Comparison of ENCODE assay signal across 16 cellular contexts in genomic region chr15:68183886-68184285, GRCh38. TPM values are rescaled to one million over a fixed set of nuclear protein-coding genes. Genes with fewer than 3 reads are reported as not detected.
DNase-seq lines count a peak whose midpoint lies in the region; ATAC-seq and TF ChIP-seq lines count a peak whose summit lies in the region.
"Had no signal": no experiment of that assay in that cellular context is flagged by ENCODE, and none has a peak within 500 bp of the region (broad histone marks: within the 10 kb centered on the region; RNA-seq: fewer than 3 reads in every experiment).

No MANE protein-coding gene starts in this region.

- H3K27ac Mint-ChIP-seq in MCF 10A (ENCODE audit: low read depth, unreplicated experiment) (no peak overlapping the region), GM23338 (no peak overlapping the region)
- H3K27ac Mint-ChIP-seq in activated CD4-positive, alpha-beta memory T cell treated with anti-CD3 and anti-CD28 coated beads, Interleukin-2, amount 10 ng/mL, durations not matched to agents 7 days and 5 days, result peak overlapping the region; percentile 60
- H3K27ac Mint-ChIP-seq in stimulated activated naive CD8-positive, alpha-beta T cell treated with anti-CD3 and anti-CD28 coated beads, Interleukin-15, amount 100 ng/mL, for 72 hours, result peak overlapping the region; percentile 84 to 92

- H3K4me1 ChIP-seq in breast epithelium (no peaks in the 10 kb centered on the region), GM23338 (ENCODE audit: insufficient read depth) (no peaks in the 10 kb centered on the region)

- BruUV-seq in MCF 10A (replicated peaks; lab: Mats Ljungman, UMichigan), result no TSS peak

- no peak overlapping the region for H3K4me2 ChIP-seq in GM23338

- no peaks in the 10 kb centered on the region for H3K9me3 Mint-ChIP-seq in MCF 10A (ENCODE audit: unreplicated experiment)
- no peaks in the 10 kb centered on the region for H3K9me3 Mint-ChIP-seq in activated CD4-positive, alpha-beta memory T cell treated with anti-CD3 and anti-CD28 coated beads, Interleukin-2, amount 10 ng/mL, durations not matched to agents 7 days and 5 days
- H3K9me3 Mint-ChIP-seq in stimulated activated naive CD8-positive, alpha-beta T cell treated with anti-CD3 and anti-CD28 coated beads, Interleukin-15, amount 100 ng/mL, for 72 hours, result no peaks in the 10 kb centered on the region
- H3K9me3 Mint-ChIP-seq in GM23338, result no peaks in the 10 kb centered on the region

- no peak overlapping the region for H2AFZ ChIP-seq in GM23338

- no peak for TF ChIP-seq CTCF in MCF 10A (IDR thresholded peaks at IDR 0.05; ENCODE audit: unreplicated experiment)
- TF ChIP-seq CTCF in breast epithelium (IDR thresholded peaks at IDR 0.05), result no peak
- no peak for TF ChIP-seq CTCF in fibroblast of mammary gland (conservative IDR thresholded peaks at IDR 0.05; ENCODE audit: control insufficient read depth, insufficient read depth, low read depth, low read length)
- no peak for TF ChIP-seq CTCF in GM23338 (conservative IDR thresholded peaks at IDR 0.05; ENCODE audit: low read depth in 2 of 2)

- no peaks in the 10 kb centered on the region for H3K27me3 ChIP-seq in breast epithelium
- no peaks in the 10 kb centered on the region for H3K27me3 ChIP-seq in GM23338 (ENCODE audit: insufficient read depth)
- H3K27me3 ChIP-seq: MG63, right atrium auricular region, upper lobe of right lung had no signal

- H3K4me3 ChIP-seq in breast epithelium, result no peak overlapping the region
- no peak overlapping the region for H3K4me3 ChIP-seq in fibroblast of mammary gland (ENCODE audit: control insufficient read depth, low read depth, low read length)
- H3K4me3 ChIP-seq in GM23338, result no peak overlapping the region
- H3K4me3 ChIP-seq: MG63, right atrium auricular region, upper lobe of right lung had no signal

- H3K27me3 Mint-ChIP-seq in MCF 10A (ENCODE audit: insufficient read depth, unreplicated experiment) (no peaks in the 10 kb centered on the region), GM23338 (ENCODE audit: insufficient read depth, low read depth, poor library complexity) (no peaks in the 10 kb centered on the region)
- H3K27me3 Mint-ChIP-seq in activated CD4-positive, alpha-beta memory T cell treated with anti-CD3 and anti-CD28 coated beads, Interleukin-2, amount 10 ng/mL, durations not matched to agents 7 days and 5 days, result no peaks in the 10 kb centered on the region
- no peaks in the 10 kb centered on the region for H3K27me3 Mint-ChIP-seq in stimulated activated naive CD8-positive, alpha-beta T cell treated with anti-CD3 and anti-CD28 coated beads, Interleukin-15, amount 100 ng/mL, for 72 hours

- no peaks in the 10 kb centered on the region for H3K79me2 ChIP-seq in GM23338 (replicated peaks; ENCODE audit: insufficient read depth)

- H3F3A ChIP-seq in GM23338 (replicated peaks; ENCODE audit: low read depth), result no peaks in the 10 kb centered on the region

- no peak for ATAC-seq in stimulated activated naive CD8-positive, alpha-beta T cell treated with anti-CD3 and anti-CD28 coated beads, Interleukin-15, amount 100 ng/mL, for 72 hours
- ATAC-seq in GM23338, result no peak
- ATAC-seq: upper lobe of right lung had no signal

- no peak for TF ChIP-seq POLR2A in breast epithelium (IDR thresholded peaks at IDR 0.05)

- H3K9me3 ChIP-seq in breast epithelium, result no peaks in the 10 kb centered on the region
- H3K9me3 ChIP-seq: right atrium auricular region, upper lobe of right lung had no signal

- POLR2A ChIA-PET in MCF 10A (lab: Yijun Ruan, JAX), result interaction anchor here (0.6 to 1.1 kb wide), 4 partner anchors 9 to 97 kb away, joined by 3 to 4 read pairs (median 3); no protein-coding TSS in a partner anchor
- POLR2A ChIA-PET in activated CD4-positive, alpha-beta memory T cell treated with anti-CD3 and anti-CD28 coated beads, Interleukin-2, amount 10 ng/mL, durations not matched to agents 7 days and 5 days (lab: Charles Lee), result interaction anchor here (2.9 kb wide), 1 partner anchor 129 kb away, joined by 11 read pairs; the partner anchor contains the start of gene PIAS1

- H3K36me3 Mint-ChIP-seq in MCF 10A (ENCODE audit: insufficient read depth, unreplicated experiment) (peaks cover 94% of the 10 kb centered on the region), GM23338 (ENCODE audit: low read depth) (peaks cover 39% of the 10 kb centered on the region)
- peaks cover 61% of the 10 kb centered on the region for H3K36me3 Mint-ChIP-seq in activated CD4-positive, alpha-beta memory T cell treated with anti-CD3 and anti-CD28 coated beads, Interleukin-2, amount 10 ng/mL, durations not matched to agents 7 days and 5 days (ENCODE audit: low read depth)

- intact Hi-C loops in MCF 10A (cut with micrococcal nuclease) (no loop called here), breast epithelium (cut with DNase I; ENCODE audit: low total_unique reads) (no loop called here)

- H4K20me1 ChIP-seq in GM23338 (replicated peaks; ENCODE audit: insufficient read depth), result no peaks in the 10 kb centered on the region; the same call in 1 of the 2 replicates

- H3K4me3 Mint-ChIP-seq in MCF 10A (ENCODE audit: unreplicated experiment), result no peak overlapping the region
- no peak overlapping the region for H3K4me3 Mint-ChIP-seq in activated CD4-positive, alpha-beta memory T cell treated with anti-CD3 and anti-CD28 coated beads, Interleukin-2, amount 10 ng/mL, durations not matched to agents 7 days and 5 days
- H3K4me3 Mint-ChIP-seq in stimulated activated naive CD8-positive, alpha-beta T cell treated with anti-CD3 and anti-CD28 coated beads, Interleukin-15, amount 100 ng/mL, for 72 hours, result no peak overlapping the region
- H3K4me3 Mint-ChIP-seq in GM23338, result no peak overlapping the region

- H3K9me2 ChIP-seq in GM23338 (ENCODE audit: insufficient read depth), result peaks cover 4% of the 10 kb centered on the region; the same call in 1 of the 2 replicates

- H3K4me1 Mint-ChIP-seq in MCF 10A (ENCODE audit: insufficient read depth, unreplicated experiment) (peaks cover 26% of the 10 kb centered on the region), GM23338 (no peaks in the 10 kb centered on the region)
- H3K4me1 Mint-ChIP-seq in activated CD4-positive, alpha-beta memory T cell treated with anti-CD3 and anti-CD28 coated beads, Interleukin-2, amount 10 ng/mL, durations not matched to agents 7 days and 5 days, result peaks cover 6% of the 10 kb centered on the region
- H3K4me1 Mint-ChIP-seq in stimulated activated naive CD8-positive, alpha-beta T cell treated with anti-CD3 and anti-CD28 coated beads, Interleukin-15, amount 100 ng/mL, for 72 hours, result no peaks in the 10 kb centered on the region

- DNase-seq in MCF 10A (ENCODE audit: unreplicated experiment) (peak; percentile 30), breast epithelium (ENCODE audit: low spot score in 2 of 2) (no peak), fibroblast of mammary gland (ENCODE audit: low read depth) (peak; percentile 51), iPS-NIHi7 (ENCODE audit: extremely low spot score) (no peak), mucosa of gallbladder (ENCODE audit: low spot score) (no peak), GM23338 (ENCODE audit: low spot score) (no peak)
- DNase-seq in activated CD4-positive, alpha-beta memory T cell treated with anti-CD3 and anti-CD28 coated beads, Interleukin-2, amount 10 ng/mL, durations not matched to agents 7 days and 5 days, result no peak
- no peak for DNase-seq in stimulated activated naive CD8-positive, alpha-beta T cell treated with anti-CD3 and anti-CD28 coated beads, Interleukin-15, amount 100 ng/mL, for 72 hours
- DNase-seq: activated effector memory CD4-positive, alpha-beta T cell treated with Interleukin-2 at 50 U/mL for 16 hours; aorta; DND-41; MG63; NCI-H1930; NCI-H446 treated with DMSO at 0.1 percent for 48 hours; upper lobe of right lung had no signal

- CTCF ChIA-PET in MCF 10A (lab: Yijun Ruan, JAX), result interaction anchor here (0.6 to 0.8 kb wide), 2 partner anchors 320 to 684 kb away, joined by 3 read pairs; no protein-coding TSS in a partner anchor
- CTCF ChIA-PET in activated CD4-positive, alpha-beta memory T cell treated with anti-CD3 and anti-CD28 coated beads, Interleukin-2, amount 10 ng/mL, durations not matched to agents 7 days and 5 days (lab: Charles Lee), result no interaction called here

- no peaks in the 10 kb centered on the region for H3K36me3 ChIP-seq in breast epithelium
- peaks cover 11% of the 10 kb centered on the region for H3K36me3 ChIP-seq in GM23338 (ENCODE audit: insufficient read depth)

- H3K27ac ChIP-seq in breast epithelium (no peak overlapping the region), GM23338 (ENCODE audit: low read depth) (no peak overlapping the region)
- H3K27ac ChIP-seq: right atrium auricular region, upper lobe of right lung had no signal

RNA-seq across cellular contexts. Expression of gene CALML4, which starts 21.2 kb away (rescaled TPM):
- total RNA-seq in MCF 10A (2022) (2.3 and 3.3 TPM in 2 replicates), breast epithelium (1 to 10 TPM; 5.3 to 7.9 (median 6.0) TPM), mucosa of gallbladder (49.2 TPM)
- total RNA-seq in activated CD4-positive, alpha-beta memory T cell treated with anti-CD3 and anti-CD28 coated beads, Interleukin-2, amount 10 ng/mL, durations not matched to agents 7 days and 5 days, result 10 to 100 TPM; 12.9 to 13.1 TPM
- total RNA-seq in GM23338 (2014; rRNA removed; shearing (Covaris generic)), result 13.4 and 15.8 TPM in 2 replicates
- polyA plus RNA-seq in GM23338 (2016; fragmentation: Nextera tagmentation; extraction: Ambion mirVana), result 15.0 and 16.2 TPM in 2 replicates

RNA-seq across cellular contexts. Expression of gene CLN6, which starts 45.6 kb away (rescaled TPM):
- total RNA-seq in MCF 10A (2022) (26.5 and 31.4 TPM in 2 replicates), breast epithelium (10 to 100 TPM; 16.5 to 23.1 (median 18.4) TPM), mucosa of gallbladder (25.7 TPM)
- total RNA-seq in activated CD4-positive, alpha-beta memory T cell treated with anti-CD3 and anti-CD28 coated beads, Interleukin-2, amount 10 ng/mL, durations not matched to agents 7 days and 5 days, result 10 to 100 TPM; 40.0 to 41.3 TPM
- total RNA-seq in GM23338 (2014; rRNA removed; shearing (Covaris generic)), result 69.5 and 87.4 TPM in 2 replicates
- polyA plus RNA-seq in GM23338 (2016; fragmentation: Nextera tagmentation; extraction: Ambion mirVana), result 20.0 and 20.7 TPM in 2 replicates

Comparison
In these comparisons a context has a peak if more than half of its experiments do, and no peak if none do; other contexts are left out.
1. DNase-seq: peak in MCF 10A (single experiment) and fibroblast of mammary gland (single experiment); none in breast epithelium (0 of 2), activated CD4-positive, alpha-beta memory T cell treated with anti-CD3 and anti-CD28 coated beads, Interleukin-2, amount 10 ng/mL, durations not matched to agents 7 days and 5 days (single experiment), stimulated activated naive CD8-positive, alpha-beta T cell treated with anti-CD3 and anti-CD28 coated beads, Interleukin-15, amount 100 ng/mL, for 72 hours (0 of 2), iPS-NIHi7 (single experiment), mucosa of gallbladder (single experiment) and GM23338 (single experiment).
2. H3K27ac Mint-ChIP-seq: peak in activated CD4-positive, alpha-beta memory T cell treated with anti-CD3 and anti-CD28 coated beads, Interleukin-2, amount 10 ng/mL, durations not matched to agents 7 days and 5 days (single experiment) and stimulated activated naive CD8-positive, alpha-beta T cell treated with anti-CD3 and anti-CD28 coated beads, Interleukin-15, amount 100 ng/mL, for 72 hours (2 of 2); none in MCF 10A (single experiment) and GM23338 (single experiment).